1 cellular context compared by ENCODE assay signal in genomic region chr14:100192672-100193416, GRCh38.
TF ChIP-seq lines count a peak whose summit lies in the region.

No MANE protein-coding gene starts in this region.

TF ChIP-seq in HEK293, 187 proteins besides CTCF, POLR2A, EP300 and RAD21 (continued from another document and continues in another):
- TF ChIP-seq, protein P1, sequence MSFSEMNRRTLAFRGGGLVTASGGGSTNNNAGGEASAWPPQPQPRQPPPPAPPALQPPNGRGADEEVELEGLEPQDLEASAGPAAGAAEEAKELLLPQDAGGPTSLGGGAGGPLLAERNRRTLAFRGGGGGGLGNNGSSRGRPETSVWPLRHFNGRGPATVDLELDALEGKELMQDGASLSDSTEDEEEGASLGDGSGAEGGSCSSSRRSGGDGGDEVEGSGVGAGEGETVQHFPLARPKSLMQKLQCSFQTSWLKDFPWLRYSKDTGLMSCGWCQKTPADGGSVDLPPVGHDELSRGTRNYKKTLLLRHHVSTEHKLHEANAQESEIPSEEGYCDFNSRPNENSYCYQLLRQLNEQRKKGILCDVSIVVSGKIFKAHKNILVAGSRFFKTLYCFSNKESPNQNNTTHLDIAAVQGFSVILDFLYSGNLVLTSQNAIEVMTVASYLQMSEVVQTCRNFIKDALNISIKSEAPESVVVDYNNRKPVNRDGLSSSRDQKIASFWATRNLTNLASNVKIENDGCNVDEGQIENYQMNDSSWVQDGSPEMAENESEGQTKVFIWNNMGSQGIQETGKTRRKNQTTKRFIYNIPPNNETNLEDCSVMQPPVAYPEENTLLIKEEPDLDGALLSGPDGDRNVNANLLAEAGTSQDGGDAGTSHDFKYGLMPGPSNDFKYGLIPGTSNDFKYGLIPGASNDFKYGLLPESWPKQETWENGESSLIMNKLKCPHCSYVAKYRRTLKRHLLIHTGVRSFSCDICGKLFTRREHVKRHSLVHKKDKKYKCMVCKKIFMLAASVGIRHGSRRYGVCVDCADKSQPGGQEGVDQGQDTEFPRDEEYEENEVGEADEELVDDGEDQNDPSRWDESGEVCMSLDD (tag by site-specific recombination; IDR thresholded peaks at IDR 0.05): peak; percentile 59; the same call in 1 of the 2 replicates
- TF ChIP-seq ZNF561 (tag by site-specific recombination; IDR thresholded peaks at IDR 0.05; ENCODE audit: borderline replicate concordance) (peak; percentile 48; the same call in 1 of the 2 replicates), PRDM4 (tag by site-specific recombination; IDR thresholded peaks at IDR 0.05) (0 out of 2 replicates have a peak, but pooled peaks have one; percentile 26), ZEB2 (tag by site-specific recombination; IDR thresholded peaks at IDR 0.05) (peak; percentile 99), ZNF596 (tag by site-specific recombination; IDR thresholded peaks at IDR 0.05) (0 out of 2 replicates have a peak, but pooled peaks have one; percentile 11), ZNF391 (tag by site-specific recombination; IDR thresholded peaks at IDR 0.05; ENCODE audit: borderline replicate concordance, low read depth) (no peak; the same call in 1 of the 2 replicates), ZNF776 (tag by site-specific recombination; IDR thresholded peaks at IDR 0.05; ENCODE audit: borderline replicate concordance) (no peak), ZNF324 (tag by site-specific recombination; IDR thresholded peaks at IDR 0.05) (0 out of 2 replicates have a peak, but pooled peaks have one; percentile 44), ZNF24 (tag by site-specific recombination; IDR thresholded peaks at IDR 0.05) (0 out of 2 replicates have a peak, but pooled peaks have one; percentile 58), ZSCAN23 (tag by site-specific recombination; IDR thresholded peaks at IDR 0.05) (0 out of 2 replicates have a peak, but pooled peaks have one; percentile 15), ZNF394 (tag by site-specific recombination; IDR thresholded peaks at IDR 0.05; ENCODE audit: borderline replicate concordance) (peak; percentile 62; the same call in 1 of the 2 replicates), ZXDB (tag by site-specific recombination; IDR thresholded peaks at IDR 0.05) (peak; percentile 69; the same call in 1 of the 2 replicates), ZNF843 (tag by site-specific recombination; IDR thresholded peaks at IDR 0.05) (peak; percentile 47; the same call in 1 of the 2 replicates), ZFP3 (tag by site-specific recombination; IDR thresholded peaks at IDR 0.05; ENCODE audit: low read depth) (peak; percentile 66), ZNF37A (tag by site-specific recombination; IDR thresholded peaks at IDR 0.05) (no peak), ZFP37 (tag by site-specific recombination; IDR thresholded peaks at IDR 0.05) (0 out of 2 replicates have a peak, but pooled peaks have one; percentile 47), IKZF3 (tag by site-specific recombination; IDR thresholded peaks at IDR 0.05) (peak; percentile 35; the same call in 1 of the 2 replicates), ZNF423 (tag by site-specific recombination; IDR thresholded peaks at IDR 0.05) (peak; percentile 95), TCF7L2 (IDR thresholded peaks at IDR 0.05; ENCODE audit: borderline replicate concordance, low read depth, low read length) (no peak), ZNF184 (tag by site-specific recombination; IDR thresholded peaks at IDR 0.05) (0 out of 2 replicates have a peak, but pooled peaks have one; percentile 37), KLF1 (tag by site-specific recombination; IDR thresholded peaks at IDR 0.05) (peak; percentile 72), ZNF610 (tag by site-specific recombination; IDR thresholded peaks at IDR 0.05; ENCODE audit: borderline replicate concordance) (peak; percentile 47; the same call in 1 of the 2 replicates), ZNF544 (tag by site-specific recombination; IDR thresholded peaks at IDR 0.05) (no peak), ZNF174 (tag by site-specific recombination; IDR thresholded peaks at IDR 0.05) (no peak), ZNF623 (tag by site-specific recombination; IDR thresholded peaks at IDR 0.05) (0 out of 2 replicates have a peak, but pooled peaks have one; percentile 19), ZNF157 (tag by site-specific recombination; IDR thresholded peaks at IDR 0.05) (no peak), KLF9 (tag by site-specific recombination; IDR thresholded peaks at IDR 0.05; ENCODE audit: low read depth) (peak; percentile 80), ZNF654 (tag by site-specific recombination; IDR thresholded peaks at IDR 0.05; ENCODE audit: low read depth) (peak; percentile 71), ZNF501 (tag by site-specific recombination; IDR thresholded peaks at IDR 0.05) (peak; percentile 73; the same call in 1 of the 2 replicates), SP2 (tag by site-specific recombination; IDR thresholded peaks at IDR 0.05) (peak; percentile 99), YY1 (tag by site-specific recombination; IDR thresholded peaks at IDR 0.05) (peak; percentile 64; the same call in 1 of the 2 replicates), ZBTB20 (tag by site-specific recombination; IDR thresholded peaks at IDR 0.05) (no peak), ZNF626 (tag by site-specific recombination; IDR thresholded peaks at IDR 0.05) (no peak), ZBTB26 (tag by site-specific recombination; optimal IDR thresholded peaks at IDR 0.05) (peak; percentile 82), GFI1B (tag by site-specific recombination; IDR thresholded peaks at IDR 0.05) (0 out of 2 replicates have a peak, but pooled peaks have one; percentile 26), KLF16 (tag by site-specific recombination; IDR thresholded peaks at IDR 0.05) (peak; percentile 34), ZNF76 (tag by site-specific recombination; IDR thresholded peaks at IDR 0.05; ENCODE audit: borderline replicate concordance, low read depth) (peak; percentile 20)
- TF ChIP-seq, protein P2, sequence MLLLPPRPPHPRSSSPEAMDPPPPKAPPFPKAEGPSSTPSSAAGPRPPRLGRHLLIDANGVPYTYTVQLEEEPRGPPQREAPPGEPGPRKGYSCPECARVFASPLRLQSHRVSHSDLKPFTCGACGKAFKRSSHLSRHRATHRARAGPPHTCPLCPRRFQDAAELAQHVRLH (tag by site-specific recombination; IDR thresholded peaks at IDR 0.05): peak; percentile 65; the same call in 1 of the 2 replicates
- TF ChIP-seq, protein P3, sequence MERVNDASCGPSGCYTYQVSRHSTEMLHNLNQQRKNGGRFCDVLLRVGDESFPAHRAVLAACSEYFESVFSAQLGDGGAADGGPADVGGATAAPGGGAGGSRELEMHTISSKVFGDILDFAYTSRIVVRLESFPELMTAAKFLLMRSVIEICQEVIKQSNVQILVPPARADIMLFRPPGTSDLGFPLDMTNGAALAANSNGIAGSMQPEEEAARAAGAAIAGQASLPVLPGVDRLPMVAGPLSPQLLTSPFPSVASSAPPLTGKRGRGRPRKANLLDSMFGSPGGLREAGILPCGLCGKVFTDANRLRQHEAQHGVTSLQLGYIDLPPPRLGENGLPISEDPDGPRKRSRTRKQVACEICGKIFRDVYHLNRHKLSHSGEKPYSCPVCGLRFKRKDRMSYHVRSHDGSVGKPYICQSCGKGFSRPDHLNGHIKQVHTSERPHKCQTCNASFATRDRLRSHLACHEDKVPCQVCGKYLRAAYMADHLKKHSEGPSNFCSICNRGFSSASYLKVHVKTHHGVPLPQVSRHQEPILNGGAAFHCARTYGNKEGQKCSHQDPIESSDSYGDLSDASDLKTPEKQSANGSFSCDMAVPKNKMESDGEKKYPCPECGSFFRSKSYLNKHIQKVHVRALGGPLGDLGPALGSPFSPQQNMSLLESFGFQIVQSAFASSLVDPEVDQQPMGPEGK (tag by site-specific recombination; IDR thresholded peaks at IDR 0.05): peak; percentile 72
- TF ChIP-seq, protein P4, sequence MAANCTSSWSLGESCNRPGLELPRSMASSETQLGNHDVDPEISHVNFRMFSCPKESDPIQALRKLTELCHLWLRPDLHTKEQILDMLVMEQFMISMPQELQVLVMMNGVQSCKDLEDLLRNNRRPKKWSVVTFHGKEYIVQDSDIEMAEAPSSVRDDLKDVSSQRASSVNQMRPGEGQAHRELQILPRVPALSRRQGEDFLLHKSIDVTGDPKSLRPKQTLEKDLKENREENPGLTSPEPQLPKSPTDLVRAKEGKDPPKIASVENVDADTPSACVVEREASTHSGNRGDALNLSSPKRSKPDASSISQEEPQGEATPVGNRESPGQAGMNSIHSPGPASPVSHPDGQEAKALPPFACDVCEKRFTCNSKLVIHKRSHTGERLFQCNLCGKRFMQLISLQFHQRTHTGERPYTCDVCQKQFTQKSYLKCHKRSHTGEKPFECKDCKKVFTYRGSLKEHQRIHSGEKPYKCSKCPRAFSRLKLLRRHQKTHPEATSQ (tag by site-specific recombination; IDR thresholded peaks at IDR 0.05): no peak; the same call in 1 of the 2 replicates
- TF ChIP-seq, protein P5, sequence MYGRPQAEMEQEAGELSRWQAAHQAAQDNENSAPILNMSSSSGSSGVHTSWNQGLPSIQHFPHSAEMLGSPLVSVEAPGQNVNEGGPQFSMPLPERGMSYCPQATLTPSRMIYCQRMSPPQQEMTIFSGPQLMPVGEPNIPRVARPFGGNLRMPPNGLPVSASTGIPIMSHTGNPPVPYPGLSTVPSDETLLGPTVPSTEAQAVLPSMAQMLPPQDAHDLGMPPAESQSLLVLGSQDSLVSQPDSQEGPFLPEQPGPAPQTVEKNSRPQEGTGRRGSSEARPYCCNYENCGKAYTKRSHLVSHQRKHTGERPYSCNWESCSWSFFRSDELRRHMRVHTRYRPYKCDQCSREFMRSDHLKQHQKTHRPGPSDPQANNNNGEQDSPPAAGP (tag by site-specific recombination; IDR thresholded peaks at IDR 0.05): peak; percentile 58
- TF ChIP-seq, protein P6, sequence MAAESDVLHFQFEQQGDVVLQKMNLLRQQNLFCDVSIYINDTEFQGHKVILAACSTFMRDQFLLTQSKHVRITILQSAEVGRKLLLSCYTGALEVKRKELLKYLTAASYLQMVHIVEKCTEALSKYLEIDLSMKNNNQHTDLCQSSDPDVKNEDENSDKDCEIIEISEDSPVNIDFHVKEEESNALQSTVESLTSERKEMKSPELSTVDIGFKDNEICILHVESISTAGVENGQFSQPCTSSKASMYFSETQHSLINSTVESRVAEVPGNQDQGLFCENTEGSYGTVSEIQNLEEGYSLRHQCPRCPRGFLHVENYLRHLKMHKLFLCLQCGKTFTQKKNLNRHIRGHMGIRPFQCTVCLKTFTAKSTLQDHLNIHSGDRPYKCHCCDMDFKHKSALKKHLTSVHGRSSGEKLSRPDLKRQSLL (tag by site-specific recombination; IDR thresholded peaks at IDR 0.05): 0 out of 2 replicates have a peak, but pooled peaks have one; percentile 27
- TF ChIP-seq, protein P7, sequence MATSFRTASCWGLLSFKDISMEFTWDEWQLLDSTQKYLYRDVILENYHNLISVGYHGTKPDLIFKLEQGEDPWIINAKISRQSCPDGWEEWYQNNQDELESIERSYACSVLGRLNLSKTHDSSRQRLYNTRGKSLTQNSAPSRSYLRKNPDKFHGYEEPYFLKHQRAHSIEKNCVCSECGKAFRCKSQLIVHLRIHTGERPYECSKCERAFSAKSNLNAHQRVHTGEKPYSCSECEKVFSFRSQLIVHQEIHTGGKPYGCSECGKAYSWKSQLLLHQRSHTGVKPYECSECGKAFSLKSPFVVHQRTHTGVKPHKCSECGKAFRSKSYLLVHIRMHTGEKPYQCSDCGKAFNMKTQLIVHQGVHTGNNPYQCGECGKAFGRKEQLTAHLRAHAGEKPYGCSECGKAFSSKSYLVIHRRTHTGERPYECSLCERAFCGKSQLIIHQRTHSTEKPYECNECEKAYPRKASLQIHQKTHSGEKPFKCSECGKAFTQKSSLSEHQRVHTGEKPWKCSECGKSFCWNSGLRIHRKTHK (tag by site-specific recombination; IDR thresholded peaks at IDR 0.05): no peak
- TF ChIP-seq, protein P8, sequence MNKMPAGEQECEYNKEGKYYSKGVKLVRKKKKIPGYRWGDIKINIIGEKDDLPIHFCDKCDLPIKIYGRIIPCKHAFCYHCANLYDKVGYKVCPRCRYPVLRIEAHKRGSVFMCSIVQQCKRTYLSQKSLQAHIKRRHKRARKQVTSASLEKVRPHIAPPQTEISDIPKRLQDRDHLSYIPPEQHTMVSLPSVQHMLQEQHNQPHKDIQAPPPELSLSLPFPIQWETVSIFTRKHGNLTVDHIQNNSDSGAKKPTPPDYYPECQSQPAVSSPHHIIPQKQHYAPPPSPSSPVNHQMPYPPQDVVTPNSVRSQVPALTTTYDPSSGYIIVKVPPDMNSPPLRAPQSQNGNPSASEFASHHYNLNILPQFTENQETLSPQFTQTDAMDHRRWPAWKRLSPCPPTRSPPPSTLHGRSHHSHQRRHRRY (tag by site-specific recombination; IDR thresholded peaks at IDR 0.05): no peak
